ENCODE assay signal across 37 cellular contexts in the genomic region with DNA sequence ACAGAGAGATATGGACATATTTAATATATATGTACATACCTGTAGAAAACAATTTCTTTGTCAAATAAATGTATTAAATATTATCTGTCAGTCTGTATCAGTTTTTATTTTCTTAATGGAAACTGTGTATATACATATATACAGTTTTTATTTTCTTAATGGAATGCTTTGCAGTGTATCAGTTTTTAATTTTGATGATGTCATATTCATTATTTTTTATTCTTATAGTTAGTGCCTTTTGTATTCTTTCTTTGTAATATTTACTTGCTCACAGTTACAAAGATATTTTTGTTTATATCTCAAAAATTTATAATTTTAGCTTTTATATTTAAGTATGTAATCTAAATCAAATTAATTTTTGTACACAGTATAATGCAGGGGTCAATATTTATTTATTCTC. TPM values are rescaled to one million over a fixed set of nuclear protein-coding genes. Genes with fewer than 3 reads are reported as not detected.
"Had no signal": no experiment of that assay in that cellular context is flagged by ENCODE, and none has a peak within 500 bp of the region (broad histone marks: within the 10 kb centered on the region; RNA-seq: fewer than 3 reads in every experiment).

No MANE protein-coding gene starts in this region.

- DNase-seq: activated CD4-positive, alpha-beta memory T cell treated with anti-CD3 and anti-CD28 coated beads for 36 hours; activated CD4-positive, alpha-beta T cell treated with anti-CD3 and anti-CD28 coated beads for 36 hours; activated CD4-positive, alpha-beta T cell treated with anti-CD3 and anti-CD28 coated beads, Interleukin-2, amount 10 ng/mL, durations not matched to agents 24 days and 14 days; activated CD4-positive, CD25-positive, alpha-beta regulatory T cell; activated CD4-positive, CD25-positive, alpha-beta regulatory T cell treated with anti-CD3 and anti-CD28 coated beads, Interleukin-2, amount 50 U/mL, for 72 hours; activated CD8-positive, alpha-beta memory T cell treated with anti-CD3 and anti-CD28 coated beads, Interleukin-2, amount 10 ng/mL, durations not matched to agents 7 days and 5 days; activated CD8-positive, alpha-beta memory T cell treated with anti-CD3 and anti-CD28 coated beads, Interleukin-2, amount 50 U/mL, for 4 hours; activated CD8-positive, alpha-beta T cell treated with anti-CD3 and anti-CD28 coated beads, Interleukin-2, amount 10 ng/mL, durations not matched to agents 7 days and 5 days; activated effector memory CD4-positive, alpha-beta T cell treated with anti-CD3 and anti-CD28 coated beads, Interleukin-2, amount 50 U/mL, for 16 hours; activated naive CD4-positive, alpha-beta T cell treated with anti-CD3 and anti-CD28 coated beads for 36 hours; activated naive CD8-positive, alpha-beta T cell treated with anti-CD3 and anti-CD28 coated beads for 36 hours; activated naive CD8-positive, alpha-beta T cell treated with anti-CD3 and anti-CD28 coated beads, Interleukin-2, amount 50 U/mL, for 24 hours; activated T-cell treated with anti-CD3 and anti-CD28 coated beads, Interleukin-2, amount 50 U/mL, for 1 hour; activated T-cell treated with anti-CD3 and anti-CD28 coated beads, Interleukin-2, amount 50 U/mL, for 48 hours; adrenal gland; amygdala; aorta; body of pancreas; caudate nucleus; colonic mucosa; effector CD8-positive, alpha-beta T cell; esophagus squamous epithelium; foreskin melanocyte; head of caudate nucleus; T-helper 1 cell; T-helper 17 cell; T1000 had no signal

- FAIRE-seq: endometrium, endothelial cell of umbilical vein had no signal

- H3K36me3 ChIP-seq: adrenal gland, colonic mucosa, esophagus squamous epithelium had no signal

- H3K4me1 ChIP-seq: adrenal gland, body of pancreas, colonic mucosa, esophagus squamous epithelium had no signal

- H3K4me3 ChIP-seq: adrenal gland, body of pancreas, colonic mucosa, esophagus squamous epithelium had no signal

- H3K9me3 ChIP-seq: adrenal gland, body of pancreas, colonic mucosa, esophagus squamous epithelium had no signal

- H3K27ac ChIP-seq: adrenal gland, body of pancreas, colonic mucosa, epithelial cell of prostate, esophagus squamous epithelium had no signal

RNA-seq across cellular contexts. Expression of a gene that starts 20.6 kb away (rescaled TPM):
- total RNA-seq: activated CD4-positive, alpha-beta memory T cell treated with anti-CD3 and anti-CD28 coated beads for 36 hours; activated CD4-positive, alpha-beta T cell treated with anti-CD3 and anti-CD28 coated beads for 36 hours; activated CD4-positive, alpha-beta T cell treated with anti-CD3 and anti-CD28 coated beads, Interleukin-2, amount 10 ng/mL, durations not matched to agents 24 days and 14 days; activated CD8-positive, alpha-beta memory T cell treated with anti-CD3 and anti-CD28 coated beads for 36 hours; activated CD8-positive, alpha-beta memory T cell treated with anti-CD3 and anti-CD28 coated beads, Interleukin-2, amount 10 ng/mL, durations not matched to agents 7 days and 5 days; activated CD8-positive, alpha-beta T cell treated with anti-CD3 and anti-CD28 coated beads, Interleukin-2, amount 10 ng/mL, durations not matched to agents 7 days and 5 days; activated naive CD4-positive, alpha-beta T cell treated with anti-CD3 and anti-CD28 coated beads for 36 hours; activated naive CD8-positive, alpha-beta T cell treated with anti-CD3 and anti-CD28 coated beads for 36 hours; activated T-helper 1 cell treated with anti-CD3 and anti-CD28 coated beads, Interleukin-12 subunit alpha, Interleukin-12 subunit beta, Interleukin-2, Interleukin-4 antibody, amounts not matched to agents 30 ng/mL and 10 ng/mL and 1 ng/mL, durations not matched to agents 14 hours and 24 hours and 36 hours; activated T-helper 2 cell treated with anti-CD3 and anti-CD28 coated beads, Interferon-gamma antibody, Interleukin-2, Interleukin-4, amounts not matched to agents 10 μg/mL and 5 μg/mL and 100 μg/mL, durations not matched to agents 14 hours and 24 hours and 36 hours; aorta; body of pancreas; chondrocyte; colonic mucosa; dermis microvascular lymphatic vessel endothelial cell; endothelial cell of umbilical vein; esophagus squamous epithelium; fibroblast of lung; T-helper 17 cell had no signal
- polyA plus RNA-seq: aorta, esophagus had no signal
